ENCODE assay signal across 9 cellular contexts in the genomic region with DNA sequence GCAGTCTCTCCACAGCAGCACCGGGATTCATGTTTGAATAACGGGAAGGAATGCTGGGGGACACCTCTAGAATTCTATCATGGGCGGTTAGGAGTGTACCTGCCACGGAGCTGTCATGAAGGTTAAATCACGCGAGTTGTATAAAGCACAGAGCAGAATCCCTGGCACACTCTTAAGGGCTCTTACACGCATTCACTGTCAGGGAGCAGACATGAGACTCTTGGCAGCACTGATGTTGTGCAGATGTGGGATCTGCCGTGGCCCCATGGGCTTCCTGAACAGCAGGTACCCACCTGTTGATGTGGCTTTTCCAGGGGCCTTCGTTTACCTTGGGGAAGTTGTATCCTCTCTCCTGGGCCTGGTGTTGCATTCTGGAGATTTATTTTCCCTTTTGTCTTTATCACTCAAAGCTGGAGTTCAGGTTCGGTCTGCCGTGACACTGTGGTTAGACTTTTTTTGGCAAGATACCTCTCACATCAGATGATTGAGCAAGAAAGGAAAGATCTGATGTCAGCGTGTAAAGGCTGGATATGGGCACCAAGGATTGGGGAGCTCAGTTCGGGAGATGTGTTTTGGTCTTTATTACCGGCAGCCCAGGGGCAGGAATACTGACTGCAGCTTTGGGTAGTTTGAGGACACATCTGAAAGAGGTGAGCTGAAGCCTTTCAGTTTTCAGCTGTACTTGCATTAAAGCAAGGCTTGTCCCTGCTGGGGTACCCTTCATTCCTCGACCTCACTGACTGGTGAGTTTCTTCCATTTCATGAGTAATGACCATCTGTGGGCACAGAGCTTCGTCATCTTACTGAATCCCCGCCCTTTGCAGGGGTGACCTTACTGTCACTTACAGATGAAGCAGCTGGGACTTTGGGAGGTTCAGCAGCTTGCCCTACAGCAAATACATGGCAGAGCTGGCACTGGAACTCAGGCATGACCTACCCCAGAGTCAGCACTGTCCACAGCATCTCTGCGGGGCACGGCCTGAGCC. TPM values are rescaled to one million over a fixed set of nuclear protein-coding genes. Genes with fewer than 3 reads are reported as not detected.
A peak's percentile ranks its signal among the peaks of the same experiment; 100 is the strongest.
DNase-seq lines count a peak whose midpoint lies in the region; ATAC-seq and TF ChIP-seq lines count a peak whose summit lies in the region.
"Had no signal": no experiment of that assay in that cellular context is flagged by ENCODE, and none has a peak within 500 bp of the region (broad histone marks: within the 10 kb centered on the region; RNA-seq: fewer than 3 reads in every experiment).

No MANE protein-coding gene starts in this region.

- H3K4me1 ChIP-seq in breast epithelium: peaks cover 7 to 10% of the 10 kb centered on the region in 2 donors
- peaks cover 24% of the 10 kb centered on the region for H3K4me1 ChIP-seq in muscle layer of colon (ENCODE audit: insufficient read depth, low read length)
- peaks cover 0 to 40% (median 13%) of the 10 kb centered on the region in 4 donors for H3K4me1 ChIP-seq in Peyer's patch

- H3K9ac ChIP-seq in muscle layer of colon (ENCODE audit: low read length): no peak overlapping the region

- intact Hi-C loops in breast epithelium (cut with DNase I; ENCODE audit: low total_unique reads): no loop called here

- H3K4me3 ChIP-seq in breast epithelium (no peak overlapping the region), muscle layer of colon (ENCODE audit: low read depth in 1 of 2, low read length in 2 of 2) (no peak overlapping the region), Peyer's patch (no peak overlapping the region)
- H3K4me3 ChIP-seq: MG63 had no signal

- TF ChIP-seq POLR2A in breast epithelium (IDR thresholded peaks at IDR 0.05): no peak
- no peak for TF ChIP-seq POLR2A in Peyer's patch (IDR thresholded peaks at IDR 0.05)

- H3K27ac ChIP-seq in breast epithelium (peak overlapping the region; percentile 48 to 92), muscle layer of colon (ENCODE audit: low read depth, low read length) (peak overlapping the region; percentile 31), Peyer's patch (peak overlapping the region in 2 of 4 donors; percentile 2 to 36)

- H3K36me3 ChIP-seq in breast epithelium: no peaks in the 10 kb centered on the region
- H3K36me3 ChIP-seq in muscle layer of colon (ENCODE audit: insufficient read depth, low read length): peaks cover 49% of the 10 kb centered on the region
- peaks cover 0 to 28% (median 0%) of the 10 kb centered on the region in 3 donors for H3K36me3 ChIP-seq in Peyer's patch

- no peak for TF ChIP-seq CTCF in breast epithelium (IDR thresholded peaks at IDR 0.05)
- TF ChIP-seq CTCF in Peyer's patch (IDR thresholded peaks at IDR 0.05): no peak

- no peak for ATAC-seq in HG03521 (IDR thresholded peaks at IDR 0.05; ENCODE audit: unreplicated experiment)
- ATAC-seq in GM21825 (IDR thresholded peaks at IDR 0.05; ENCODE audit: unreplicated experiment): no peak

- H3K27me3 ChIP-seq in breast epithelium (no peaks in the 10 kb centered on the region), muscle layer of colon (ENCODE audit: control insufficient read depth in 1 of 2, insufficient read depth in 2 of 2, low read length in 2 of 2) (no peaks in the 10 kb centered on the region), Peyer's patch (no peaks in the 10 kb centered on the region)
- H3K27me3 ChIP-seq: MG63 had no signal

- H3K9me3 ChIP-seq in breast epithelium (no peaks in the 10 kb centered on the region), muscle layer of colon (ENCODE audit: low read length) (no peaks in the 10 kb centered on the region), Peyer's patch (no peaks in the 10 kb centered on the region)
- H3K9me3 ChIP-seq: MG63 had no signal

- DNase-seq in A172 (ENCODE audit: low spot score) (peak; percentile 34), Daoy (ENCODE audit: low read depth) (peak; percentile 25), breast epithelium (ENCODE audit: low spot score in 2 of 2) (no peak), Peyer's patch (no peak), GF-D8 (lab: John Stamatoyannopoulos, UW) (no peak)
- DNase-seq: MG63 had no signal

RNA-seq across cellular contexts. Expression of a gene that starts 19.3 kb away (rescaled TPM):
- total RNA-seq in A172 (2014; rRNA removed; shearing (Covaris generic)): 36.0 and 47.7 TPM in 2 replicates
- total RNA-seq in Daoy (2014; rRNA removed; shearing (Covaris generic)): 24.6 and 38.2 TPM in 2 replicates
- total RNA-seq in breast epithelium (10 to 100 TPM; 12.3 to 15.4 (median 13.0) TPM), Peyer's patch (10 to 100 TPM in 3 of 4 donors, 1 to 10 TPM in 1; 10.0 to 26.1 (median 19.9) TPM)

RNA-seq across cellular contexts. Expression of a gene that starts 19.3 kb away (rescaled TPM):
- 8.4 and 11.7 TPM in 2 replicates for total RNA-seq in A172 (2014; rRNA removed; shearing (Covaris generic))
- 14.9 and 18.6 TPM in 2 replicates for total RNA-seq in Daoy (2014; rRNA removed; shearing (Covaris generic))
- 10 to 100 TPM; 25.9 to 63.8 (median 34.7) TPM for total RNA-seq in breast epithelium
- 10 to 100 TPM in 2 of 4 donors, 1 to 10 TPM in 2; 8.2 to 42.9 (median 10.3) TPM for total RNA-seq in Peyer's patch

Comparison
In these comparisons a context has a peak if more than half of its experiments do, and no peak if none do; other contexts are left out.
1. DNase-seq: peak in A172 (single experiment) and Daoy (single experiment); none in breast epithelium (0 of 2), Peyer's patch (0 of 3) and GF-D8 (single experiment).